Comparison of ENCODE assay signal across 8 cellular contexts in the genomic region with DNA sequence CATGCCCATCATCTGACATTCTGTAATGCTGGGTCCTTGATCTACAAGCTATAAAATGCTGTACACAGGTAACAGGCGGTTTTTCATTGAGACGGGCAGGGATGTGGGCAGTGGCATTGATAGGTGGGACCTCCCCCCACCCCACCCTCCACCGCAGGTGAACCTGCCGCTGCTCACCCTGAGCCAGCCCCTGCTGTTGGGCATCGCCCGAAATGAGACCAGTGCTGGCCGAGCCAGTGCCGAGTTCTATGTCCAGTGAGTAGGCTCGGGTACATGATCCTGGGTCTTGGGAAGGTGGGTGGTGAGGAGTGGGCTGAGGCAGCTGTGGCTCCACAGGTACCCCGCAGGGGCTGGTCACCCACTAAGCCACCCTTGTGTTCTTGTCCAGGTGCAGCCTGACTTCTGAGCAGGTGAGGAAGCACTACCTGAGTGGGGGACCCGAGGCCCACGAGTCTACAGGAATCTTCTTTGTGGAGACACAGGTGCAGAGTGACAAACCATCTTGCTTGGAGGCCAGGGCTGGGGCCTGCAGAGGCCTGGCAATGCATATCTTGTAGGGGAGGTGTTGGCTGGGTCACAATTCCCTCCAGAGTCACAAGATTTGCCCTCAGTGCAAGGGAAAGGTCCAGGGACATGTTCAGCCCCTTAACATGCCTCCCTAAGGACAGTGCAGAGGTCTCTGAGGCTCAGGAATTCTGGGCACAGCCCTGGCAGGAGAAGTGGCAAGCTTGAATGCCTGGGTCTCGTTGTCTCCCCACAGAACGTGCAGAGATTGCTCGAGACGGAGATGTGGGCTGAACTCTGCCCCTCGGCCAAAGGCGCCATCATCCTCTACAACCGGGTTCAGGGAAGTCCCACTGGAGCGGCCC. TPM values are rescaled to one million over a fixed set of nuclear protein-coding genes. Genes with fewer than 3 reads are reported as not detected.
A peak's percentile ranks its signal among the peaks of the same experiment; 100 is the strongest.
DNase-seq lines count a peak whose midpoint lies in the region; ATAC-seq, FAIRE-seq and TF ChIP-seq lines count a peak whose summit lies in the region.

No MANE protein-coding gene starts in this region.

- H3K4me3 ChIP-seq in GM06990 (replicated peaks; ENCODE audit: low read depth, low read length) (peak overlapping the region; percentile 79), SJSA1 (peak overlapping the region; percentile 66), esophagus squamous epithelium (peak overlapping the region in 3 of 4 donors; percentile 80 to 88 (median 84))

- no peak for DNase-seq in GM06990 (ENCODE audit: extremely low read depth, insufficient read length)
- no peak for DNase-seq in SJSA1 (ENCODE audit: low read depth in 1 of 2, low spot score in 2 of 2)
- DNase-seq in esophagus squamous epithelium (lab: John Stamatoyannopoulos, UW) = no peak
- peak; percentile 4 for DNase-seq in pons (ENCODE audit: low spot score)
- DNase-seq in frontal cortex (ENCODE audit: low spot score in 2 of 2) = no peak
- no peak for DNase-seq in NCI-H2227 treated with DMSO at 0.1 percent for 48 hours (lab: John Stamatoyannopoulos, UW)

- TF ChIP-seq POLR2A in esophagus squamous epithelium (IDR thresholded peaks at IDR 0.05) = no peak

- H3K9me3 ChIP-seq in SJSA1 (replicated peaks) (0 out of 2 replicates have a peak, but pooled peaks cover 5% of the 10 kb centered on the region), esophagus squamous epithelium (no peaks in the 10 kb centered on the region)

- TF ChIP-seq CTCF in GM06990 (IDR thresholded peaks at IDR 0.05; ENCODE audit: insufficient read depth, low read length, poor library complexity, severe bottlenecking) = no peak
- no peak for TF ChIP-seq CTCF in esophagus squamous epithelium (IDR thresholded peaks at IDR 0.05)

- intact Hi-C loops in esophagus squamous epithelium (cut with DNase I) = no loop called here

- H3K36me3 ChIP-seq in GM06990 (ENCODE audit: control insufficient read depth, insufficient read depth, low read length) (peaks cover 2% of the 10 kb centered on the region), SJSA1 (peaks cover 30% of the 10 kb centered on the region), esophagus squamous epithelium (no peaks in the 10 kb centered on the region)

- FAIRE-seq in frontal cortex (lab: Jason Lieb, UNC) = no peak

- H3K4me1 ChIP-seq in SJSA1 (replicated peaks) (peaks cover 52% of the 10 kb centered on the region), esophagus squamous epithelium (peaks cover 32 to 94% (median 52%) of the 10 kb centered on the region in 3 donors)

- H3K27ac ChIP-seq in SJSA1 (no peak overlapping the region), esophagus squamous epithelium (peak overlapping the region; percentile 86 to 97 (median 94))

- no peak for ATAC-seq in GM18861 (IDR thresholded peaks at IDR 0.05; ENCODE audit: unreplicated experiment)
- no peak for ATAC-seq in HG02642 (IDR thresholded peaks at IDR 0.05; ENCODE audit: poor library complexity, unreplicated experiment)

- 46 to 61% methylated on average over 3 to 8 of the region's 20 CpGs for WGBS in esophagus squamous epithelium, 2 donors

- H3K27me3 ChIP-seq in GM06990 (replicated peaks; ENCODE audit: control insufficient read depth, insufficient read depth, low read length) (no peaks in the 10 kb centered on the region), SJSA1 (replicated peaks) (no peaks in the 10 kb centered on the region), esophagus squamous epithelium (no peaks in the 10 kb centered on the region)

RNA-seq across cellular contexts. Expression of gene DNAJC4, which starts 1.0 kb away (rescaled TPM):
- total RNA-seq in SJSA1 (2014; rRNA removed; shearing (Covaris generic)) = 2.7 and 11.9 TPM in 2 replicates
- total RNA-seq in esophagus squamous epithelium (10 to 100 TPM in 3 of 4 donors, 1 to 10 TPM in 1; 8.9 to 27.1 (median 16.8) TPM), frontal cortex (9.8 TPM)

RNA-seq across cellular contexts. Expression of gene NUDT22, which starts 3.2 kb away (rescaled TPM):
- 81.5 and 152 TPM in 2 replicates for total RNA-seq in SJSA1 (2014; rRNA removed; shearing (Covaris generic))
- total RNA-seq in esophagus squamous epithelium = 10 to 100 TPM; 44.0 to 60.1 (median 50.7) TPM
- 12.6 TPM for total RNA-seq in frontal cortex

RNA-seq across cellular contexts. Expression of gene TRPT1, which starts 3.3 kb away (rescaled TPM):
- 49.4 and 50.2 TPM in 2 replicates for total RNA-seq in SJSA1 (2014; rRNA removed; shearing (Covaris generic))
- total RNA-seq in esophagus squamous epithelium = 10 to 100 TPM; 23.9 to 68.7 (median 45.8) TPM
- 10.6 TPM for total RNA-seq in frontal cortex

RNA-seq across cellular contexts. Expression of gene VEGFB, which starts 5.1 kb away (rescaled TPM):
- total RNA-seq in SJSA1 (2014; rRNA removed; shearing (Covaris generic)) = 13.0 and 17.2 TPM in 2 replicates
- total RNA-seq in esophagus squamous epithelium (10 to 100 TPM; 18.0 to 50.5 (median 30.9) TPM), frontal cortex (17.9 TPM)

RNA-seq across cellular contexts. Expression of gene FKBP2, which starts 11.6 kb away (rescaled TPM):
- 73.4 and 228 TPM in 2 replicates for total RNA-seq in SJSA1 (2014; rRNA removed; shearing (Covaris generic))
- 10 to 100 TPM; 50.7 to 89.6 (median 56.0) TPM for total RNA-seq in esophagus squamous epithelium
- total RNA-seq in frontal cortex = 26.1 TPM
